Comparison of ENCODE assay signal across 22 cellular contexts in the genomic region with DNA sequence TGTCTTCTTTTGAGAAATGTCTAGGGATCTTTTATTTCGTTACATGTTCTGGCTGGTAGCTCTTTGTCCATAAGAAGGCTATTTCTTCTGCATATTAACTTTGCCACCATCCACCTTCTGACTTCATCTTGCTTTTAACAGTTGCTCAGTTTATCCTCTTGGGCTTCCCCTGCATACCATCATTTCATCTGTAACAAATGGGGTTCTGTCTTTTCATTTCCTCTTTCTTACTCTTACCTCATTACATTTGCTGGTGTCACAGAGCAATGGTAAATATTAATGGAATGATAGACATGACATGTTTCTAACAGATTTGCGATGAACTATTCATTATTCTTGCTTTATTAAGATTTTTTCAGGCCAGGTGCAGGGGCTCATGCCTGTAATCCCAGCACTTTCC.
"Had no signal": no experiment of that assay in that cellular context is flagged by ENCODE, and none has a peak within 500 bp of the region (broad histone marks: within the 10 kb centered on the region; RNA-seq: fewer than 3 reads in every experiment).

No MANE protein-coding gene starts in this region.

- DNase-seq: KBM-7, MM.1S, NCI-H1092 treated with DMSO at 0.1 percent for 48 hours, NCI-H1436, NCI-H187, NCI-H2029, NCI-H2081 treated with DMSO at 0.1 percent for 48 hours, NCI-H2171, NCI-H226, NCI-H446, NCI-H510A, NCI-H524 treated with DMSO at 0.1 percent for 48 hours, NCI-H69, NCI-H774, OCI-M1, PC-9, RPMI8226, SHP77, SK-N-SH, SW 1271 had no signal

- ATAC-seq: T-cell had no signal

- H3K27ac ChIP-seq: PC-9 had no signal

- H3K4me2 ChIP-seq: PC-9, SK-N-SH had no signal

- FAIRE-seq: RCC 7860 had no signal

- H3K9ac ChIP-seq: SK-N-SH had no signal

- H3K9me2 ChIP-seq: SK-N-SH had no signal

- H2AFZ ChIP-seq: PC-9 had no signal

- H3K4me3 ChIP-seq: PC-9 had no signal

- H3K9me3 ChIP-seq: SK-N-SH had no signal
